24 cellular contexts compared by ENCODE assay signal in the genomic region with DNA sequence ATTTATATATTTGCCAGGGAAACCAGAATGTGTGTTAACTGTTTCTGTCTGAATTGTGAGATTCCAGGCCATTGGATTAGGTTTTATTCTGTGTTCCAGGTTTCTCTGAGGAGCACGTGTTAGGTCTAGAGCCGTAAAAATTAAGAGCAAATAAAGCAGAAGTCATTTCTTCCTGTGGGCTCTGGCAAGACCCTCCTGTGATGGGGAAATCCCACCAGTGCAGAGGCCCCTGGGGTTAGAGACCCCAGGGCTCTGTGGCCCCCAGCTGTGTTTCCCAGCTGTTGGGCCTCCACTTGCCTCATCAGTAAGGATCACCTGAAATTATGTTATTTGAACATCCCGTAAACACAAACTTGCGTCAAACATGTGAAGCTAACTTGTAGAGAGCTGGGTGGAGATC. TPM values are rescaled to one million over a fixed set of nuclear protein-coding genes. Genes with fewer than 3 reads are reported as not detected.
DNase-seq lines count a peak whose midpoint lies in the region; ATAC-seq and TF ChIP-seq lines count a peak whose summit lies in the region.
"Had no signal": no experiment of that assay in that cellular context is flagged by ENCODE, and none has a peak within 500 bp of the region (broad histone marks: within the 10 kb centered on the region; RNA-seq: fewer than 3 reads in every experiment).

No MANE protein-coding gene starts in this region.

- peak overlapping the region; percentile 59 for H3K27ac Mint-ChIP-seq in stimulated activated effector memory CD8-positive, alpha-beta T cell treated with anti-CD3 and anti-CD28 coated beads, Interleukin-12 subunit alpha, Interleukin-12 subunit beta, amount 100 ng/mL, for 72 hours
- H3K27ac Mint-ChIP-seq: CD8-positive, alpha-beta T cell had no signal

- no peak for TF ChIP-seq CTCF in right atrium auricular region (IDR thresholded peaks at IDR 0.05)

- H3K9me3 ChIP-seq in right atrium auricular region = no peaks in the 10 kb centered on the region

- DNase-seq in right atrium auricular region (ENCODE audit: low spot score) (peak; percentile 13), cardiac septum (ENCODE audit: low spot score) (no peak), GF-D8 (lab: John Stamatoyannopoulos, UW) (peak; percentile 59), NOMO-1 treated with DMSO at 0.1 percent for 48 hours (lab: John Stamatoyannopoulos, UW; ENCODE audit: unreplicated experiment) (peak; percentile 60), COLO668 (lab: John Stamatoyannopoulos, UW; ENCODE audit: unreplicated experiment) (no peak)
- no peak for DNase-seq in stimulated activated effector memory CD8-positive, alpha-beta T cell treated with anti-CD3 and anti-CD28 coated beads, Interleukin-12 subunit alpha, Interleukin-12 subunit beta, amount 100 ng/mL, for 72 hours (ENCODE audit: low spot score in 2 of 2)
- DNase-seq: C1 segment of cervical spinal cord; CD8-positive, alpha-beta T cell; DMS 273 treated with DMSO at 0.1 percent for 48 hours; DMS79; EL; GDM1; GM23248; H7; MV-4-11; NCI-H1105 treated with DMSO at 0.1 percent for 48 hours; NCI-H2029; NCI-H446; NCI-H526; NCI-H82; NK-92 treated with Interleukin-12 subunit alpha and Interleukin-12 subunit beta, amount 100 ng/mL, for 24 hours; SHP77 treated with DMSO at 0.1 percent for 48 hours had no signal

- H3K4me3 Mint-ChIP-seq in stimulated activated effector memory CD8-positive, alpha-beta T cell treated with anti-CD3 and anti-CD28 coated beads, Interleukin-12 subunit alpha, Interleukin-12 subunit beta, amount 100 ng/mL, for 72 hours = no peak overlapping the region
- H3K4me3 Mint-ChIP-seq: CD8-positive, alpha-beta T cell had no signal

- H3K27me3 ChIP-seq in right atrium auricular region = no peaks in the 10 kb centered on the region

- no peaks in the 10 kb centered on the region for H3K4me1 ChIP-seq in right atrium auricular region

- intact Hi-C loops in cardiac septum (cut with DNase I) = no loop called here

- H3K36me3 ChIP-seq in right atrium auricular region = no peaks in the 10 kb centered on the region

- no peak for ATAC-seq in stimulated activated effector memory CD8-positive, alpha-beta T cell treated with anti-CD3 and anti-CD28 coated beads, Interleukin-12 subunit alpha, Interleukin-12 subunit beta, amount 100 ng/mL, for 72 hours
- ATAC-seq in GM19397 (IDR thresholded peaks at IDR 0.05; ENCODE audit: unreplicated experiment) = no peak
- ATAC-seq: CD8-positive, alpha-beta T cell; Panc1 had no signal

- H3K9me3 Mint-ChIP-seq in stimulated activated effector memory CD8-positive, alpha-beta T cell treated with anti-CD3 and anti-CD28 coated beads, Interleukin-12 subunit alpha, Interleukin-12 subunit beta, amount 100 ng/mL, for 72 hours = no peaks in the 10 kb centered on the region
- H3K9me3 Mint-ChIP-seq: CD8-positive, alpha-beta T cell had no signal

- H3K36me3 Mint-ChIP-seq in stimulated activated effector memory CD8-positive, alpha-beta T cell treated with anti-CD3 and anti-CD28 coated beads, Interleukin-12 subunit alpha, Interleukin-12 subunit beta, amount 100 ng/mL, for 72 hours = peaks cover 97% of the 10 kb centered on the region

- H3K4me1 Mint-ChIP-seq in stimulated activated effector memory CD8-positive, alpha-beta T cell treated with anti-CD3 and anti-CD28 coated beads, Interleukin-12 subunit alpha, Interleukin-12 subunit beta, amount 100 ng/mL, for 72 hours = peaks cover 6% of the 10 kb centered on the region

- no peak overlapping the region for H3K27ac ChIP-seq in right atrium auricular region
- H3K27ac ChIP-seq: GM23248 had no signal

- H3K4me3 ChIP-seq in right atrium auricular region = no peak overlapping the region
- H3K4me3 ChIP-seq: GM23248 had no signal

RNA-seq across cellular contexts. Expression of a gene that starts 50.2 kb away (rescaled TPM):
- 1 to 10 TPM; 3.4 to 8.1 TPM for total RNA-seq in right atrium auricular region
- 15.5 TPM for total RNA-seq in cardiac septum

Comparison
In these comparisons a context has a peak if more than half of its experiments do, and no peak if none do; other contexts are left out.
1. DNase-seq: peak in right atrium auricular region (single experiment), GF-D8 (single experiment) and NOMO-1 treated with DMSO at 0.1 percent for 48 hours (single experiment); none in cardiac septum (single experiment), stimulated activated effector memory CD8-positive, alpha-beta T cell treated with anti-CD3 and anti-CD28 coated beads, Interleukin-12 subunit alpha, Interleukin-12 subunit beta, amount 100 ng/mL, for 72 hours (0 of 2) and COLO668 (single experiment).